In the genomic region with DNA sequence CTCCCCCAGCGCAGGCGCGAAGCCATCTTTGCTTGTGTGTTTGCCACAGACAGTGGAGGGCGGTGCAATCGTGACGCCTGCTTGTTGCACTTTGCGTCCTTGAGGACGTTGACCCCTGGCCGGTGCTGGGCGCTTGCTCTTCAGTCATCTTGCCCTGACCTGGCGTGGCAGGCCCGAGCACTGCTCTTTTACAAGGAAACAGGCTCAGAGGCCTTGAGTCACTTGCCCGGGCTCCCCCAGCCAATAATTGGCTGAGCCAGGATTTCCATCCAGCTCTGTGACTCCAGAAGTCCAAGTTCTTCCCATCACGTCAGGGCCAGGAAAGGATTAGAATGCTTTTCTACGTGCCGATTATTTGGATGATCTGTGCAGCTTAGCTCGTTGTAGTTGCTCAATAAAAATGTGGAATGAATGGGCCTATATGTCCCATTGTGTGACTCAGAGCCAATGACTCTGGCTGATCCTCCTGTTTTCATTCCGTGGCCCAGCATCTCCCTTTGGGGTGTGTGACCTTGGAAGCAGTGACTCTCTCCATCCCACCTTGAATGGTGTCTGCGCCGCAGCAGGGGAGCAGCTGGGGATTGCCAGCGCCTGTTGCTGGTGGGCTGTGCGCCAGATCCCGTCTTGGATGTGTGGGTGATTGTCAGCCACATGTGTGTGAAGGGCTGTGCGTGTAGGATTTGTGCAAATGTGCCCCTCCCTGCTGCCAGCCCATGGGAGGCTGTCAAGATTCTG, we compare ENCODE assay signal across 9 cellular contexts.
A peak's percentile ranks its signal among the peaks of the same experiment; 100 is the strongest.
DNase-seq lines count a peak whose midpoint lies in the region; ATAC-seq and TF ChIP-seq lines count a peak whose summit lies in the region.
"Had no signal": no experiment of that assay in that cellular context is flagged by ENCODE, and none has a peak within 500 bp of the region (broad histone marks: within the 10 kb centered on the region; RNA-seq: fewer than 3 reads in every experiment).

No MANE protein-coding gene starts in this region.

- H3K9me3 ChIP-seq in left ventricle myocardium inferior (replicated peaks): no peaks in the 10 kb centered on the region

- peaks cover 54% of the 10 kb centered on the region for H3K4me1 ChIP-seq in left ventricle myocardium inferior

- no peak for TF ChIP-seq POLR2A in erythroblast (IDR thresholded peaks at IDR 0.05; ENCODE audit: low read length)

- ATAC-seq in GM18858 (IDR thresholded peaks at IDR 0.05; ENCODE audit: unreplicated experiment): no peak
- ATAC-seq in HG03159 (IDR thresholded peaks at IDR 0.05; ENCODE audit: unreplicated experiment): no peak

- peak overlapping the region; percentile 44 for H3K27ac ChIP-seq in left ventricle myocardium inferior (replicated peaks)
- H3K27ac ChIP-seq in skin epidermis: peak overlapping the region in 17 of 21 experiments; percentile 7 to 77 (median 58)
- H3K27ac ChIP-seq: KMS-11 had no signal

- intact Hi-C loops in left ventricle myocardium inferior (cut with micrococcal nuclease): no loop called here

- peak; percentile 56 for DNase-seq in H4 (ENCODE audit: low spot score)
- peak; percentile 73 for DNase-seq in left ventricle myocardium inferior
- no peak for DNase-seq in erythroblast (lab: John Stamatoyannopoulos, UW)
- no peak for DNase-seq in CD1c-positive myeloid dendritic cell (ENCODE audit: extremely low spot score)

- no peaks in the 10 kb centered on the region for H3K27me3 ChIP-seq in left ventricle myocardium inferior (ENCODE audit: low read depth)

- no peak for TF ChIP-seq CTCF in WI38 (IDR thresholded peaks at IDR 0.05; ENCODE audit: low read depth, low read length)
- TF ChIP-seq CTCF in left ventricle myocardium inferior (IDR thresholded peaks at IDR 0.05; ENCODE audit: borderline replicate concordance): no peak

- no peaks in the 10 kb centered on the region for H3K36me3 ChIP-seq in left ventricle myocardium inferior

- peak overlapping the region; percentile 26 for H3K4me3 ChIP-seq in WI38 (ENCODE audit: low read depth, low read length)
- no peak overlapping the region for H3K4me3 ChIP-seq in left ventricle myocardium inferior
- no peak overlapping the region for H3K4me3 ChIP-seq in skin epidermis

Comparison
In these comparisons a context has a peak if more than half of its experiments do, and no peak if none do; other contexts are left out.
1. DNase-seq: peak in H4 (single experiment) and left ventricle myocardium inferior (single experiment); none in erythroblast (0 of 2) and CD1c-positive myeloid dendritic cell (single experiment).